In genomic region chr20:1720845-1721475, GRCh38 we compare ENCODE assay signal across 19 cellular contexts.
DNase-seq lines count a peak whose midpoint lies in the region; ATAC-seq, FAIRE-seq and TF ChIP-seq lines count a peak whose summit lies in the region.
"Had no signal": no experiment of that assay in that cellular context is flagged by ENCODE, and none has a peak within 500 bp of the region (broad histone marks: within the 10 kb centered on the region; RNA-seq: fewer than 3 reads in every experiment).

No MANE protein-coding gene starts in this region.

- no peak overlapping the region for H3K56ac ChIP-seq in H1 (replicated peaks; ENCODE audit: insufficient read length, low read depth, low read length)

- H4K20me1 ChIP-seq in PC-3 (ENCODE audit: low read length) (no peaks in the 10 kb centered on the region), H1 (replicated peaks in 1 of 2; ENCODE audit: control insufficient read depth in 1 of 2, insufficient read depth in 2 of 2, low read length in 2 of 2) (no peaks in the 10 kb centered on the region)

- H3K14ac ChIP-seq in H1 (ENCODE audit: insufficient read length): no peak overlapping the region

- no peak for TF ChIP-seq EP300 in H1 (IDR thresholded peaks at IDR 0.05; ENCODE audit: borderline replicate concordance in 1 of 2, low read depth in 2 of 2, low read length in 2 of 2)

- H3K9me3 ChIP-seq in PC-3 (ENCODE audit: low read length): 0 out of 2 replicates have a peak, but pooled peaks cover 5% of the 10 kb centered on the region
- H3K9me3 ChIP-seq in H1 (ENCODE audit: insufficient read depth in 2 of 2, low read depth in 1 of 2, low read length in 1 of 2): no peaks in the 10 kb centered on the region
- H3K9me3 ChIP-seq in thyroid gland: no peaks in the 10 kb centered on the region
- H3K9me3 ChIP-seq: SJSA1 had no signal

- H3K79me1 ChIP-seq in H1 (ENCODE audit: low read depth, low read length): no peaks in the 10 kb centered on the region

- H3K4ac ChIP-seq in H1 (replicated peaks; ENCODE audit: insufficient read length, low read depth, low read length): no peak overlapping the region

- H3K9me2 ChIP-seq in PC-3 (replicated peaks; ENCODE audit: low read length): no peaks in the 10 kb centered on the region

- peak overlapping the region; percentile 2; the same call in 1 of the 2 replicates for H2BK20ac ChIP-seq in H1 (ENCODE audit: low read length)

- FAIRE-seq in GM12891 (lab: Jason Lieb, UNC): no peak
- FAIRE-seq in H1 (lab: Jason Lieb, UNC): no peak

- H2BK15ac ChIP-seq in H1 (ENCODE audit: low read length): no peak overlapping the region

- no peak overlapping the region for H2AFZ ChIP-seq in PC-3 (ENCODE audit: low read length)
- no peak overlapping the region for H2AFZ ChIP-seq in H1 (ENCODE audit: low read length)

- H3K4me1 ChIP-seq in PC-3 (ENCODE audit: insufficient read depth, low read length) (peaks cover 61% of the 10 kb centered on the region), H1 (replicated peaks in 1 of 4; ENCODE audit: control insufficient read depth in 3 of 4, insufficient read depth in 4 of 4, low read length in 3 of 4) (peaks cover 3 to 15% (median 11%) of the 10 kb centered on the region in 4 experiments; a peak in 6 of 7 replicates), thyroid gland (no peaks in the 10 kb centered on the region)
- H3K4me1 ChIP-seq: SJSA1 had no signal

- H2BK5ac ChIP-seq in H1 (ENCODE audit: low read depth, low read length): no peak overlapping the region; the same call in 1 of the 2 replicates

- no peak for ATAC-seq in PC-3
- no peak for ATAC-seq in HG03521 (IDR thresholded peaks at IDR 0.05; ENCODE audit: unreplicated experiment)
- no peak for ATAC-seq in GM19351 (IDR thresholded peaks at IDR 0.05; ENCODE audit: unreplicated experiment)
- ATAC-seq: HCT116, Panc1 had no signal

- no peak for TF ChIP-seq CTCF in PC-3 (conservative IDR thresholded peaks at IDR 0.05; ENCODE audit: low read depth, low read length)
- TF ChIP-seq CTCF in H1 (IDR thresholded peaks at IDR 0.05; ENCODE audit: control extremely low read depth in 1 of 3, insufficient read depth in 1 of 3, low read depth in 1 of 3, low read length in 3 of 3): no peak
- TF ChIP-seq CTCF in thyroid gland (IDR thresholded peaks at IDR 0.05): no peak

- H3K4me2 ChIP-seq in PC-3 (ENCODE audit: low read length) (no peak overlapping the region), H1 (ENCODE audit: insufficient read depth in 1 of 2, low read depth in 2 of 2, low read length in 2 of 2) (peak overlapping the region in 1 of 2 experiments; percentile 11; a peak in 1 of 4 replicates)

- H3K18ac ChIP-seq in H1 (ENCODE audit: extremely low read depth, low read length): no peak overlapping the region

- TF ChIP-seq POLR2A in GM12891 (IDR thresholded peaks at IDR 0.05; ENCODE audit: low read depth, low read length) (no peak), H1 (IDR thresholded peaks at IDR 0.05; ENCODE audit: control extremely low read depth in 1 of 2, low read depth in 2 of 2, low read length in 2 of 2) (no peak), thyroid gland (IDR thresholded peaks at IDR 0.05) (no peak)

- peaks cover 14% of the 10 kb centered on the region for H3F3A ChIP-seq in PC-3 (ENCODE audit: low read length, unreplicated experiment)

- DNase-seq in GM12891 (ENCODE audit: insufficient read length, low spot score) (no peak), M059J (ENCODE audit: low read depth) (peak; percentile 29), PC-3 (peak; percentile 55), H1 (ENCODE audit: low read depth in 1 of 2, low spot score in 2 of 2) (no peak), thyroid gland (no peak)
- DNase-seq: CD4-positive, CD25-positive, alpha-beta regulatory T cell; DMS79; GOT3; NCI-H1048; NCI-H1417 treated with DMSO at 0.1 percent for 48 hours; NCI-H187; NCI-H446; NCI-H526; T-helper 1 cell had no signal

- H3K36me3 ChIP-seq in PC-3 (ENCODE audit: low read depth, low read length) (0 out of 2 replicates have a peak, but pooled peaks cover 2% of the 10 kb centered on the region), H1 (ENCODE audit: control insufficient read depth in 2 of 4, insufficient read depth in 4 of 4, low read length in 3 of 4) (no peaks in the 10 kb centered on the region), thyroid gland (no peaks in the 10 kb centered on the region)
- H3K36me3 ChIP-seq: SJSA1 had no signal

- no peak overlapping the region for H4K91ac ChIP-seq in H1 (replicated peaks; ENCODE audit: insufficient read length, low read length)

- intact Hi-C loops in PC-3 (cut with micrococcal nuclease): no loop called here
- intact Hi-C loops in thyroid gland (cut with DNase I): no loop called here

- no peaks in the 10 kb centered on the region for H3K23me2 ChIP-seq in H1 (ENCODE audit: low read depth, low read length)

- peak overlapping the region; percentile 97 for H3K27ac ChIP-seq in PC-3 (ENCODE audit: low read length)
- no peak overlapping the region for H3K27ac ChIP-seq in H1 (ENCODE audit: low read depth, low read length)
- no peak overlapping the region for H3K27ac ChIP-seq in thyroid gland
- H3K27ac ChIP-seq: SJSA1 had no signal

- H2BK12ac ChIP-seq in H1 (ENCODE audit: low read depth, low read length): peak overlapping the region; percentile 10

- no peak overlapping the region for H3K23ac ChIP-seq in H1 (ENCODE audit: insufficient read length)

- H4K5ac ChIP-seq in H1 (ENCODE audit: insufficient read length, low read depth, low read length): no peak overlapping the region

- POLR2A ChIA-PET in PC-3 (lab: Charles Lee; ENCODE audit: unreplicated experiment): no interaction called here
- POLR2A ChIA-PET in H1 (lab: Charles Lee; ENCODE audit: partially characterized antibody): no interaction called here

- H4K8ac ChIP-seq in H1 (ENCODE audit: extremely low read depth, insufficient read depth, low read length): no peak overlapping the region

- H3K79me2 ChIP-seq in PC-3 (ENCODE audit: low read length) (peaks cover 6% of the 10 kb centered on the region; the same call in 1 of the 2 replicates), H1 (ENCODE audit: control insufficient read depth in 1 of 2, insufficient read depth in 2 of 2, low read length in 2 of 2) (no peaks in the 10 kb centered on the region)

- CTCF ChIA-PET in PC-3 (lab: Charles Lee): interaction anchor here (0.7 kb wide), 1 partner anchor 56 kb away, joined by 4 read pairs; no protein-coding TSS in a partner anchor
- CTCF ChIA-PET in H1 (lab: Charles Lee; ENCODE audit: partially characterized antibody): interaction anchor here (0.8 to 1.5 kb wide), 2 partner anchors 10 to 187 kb away, joined by 3 to 5 read pairs; no protein-coding TSS in a partner anchor

- H2BK120ac ChIP-seq in H1 (replicated peaks; ENCODE audit: low read depth, low read length): no peak overlapping the region

- no peaks in the 10 kb centered on the region for H3K27me3 ChIP-seq in PC-3 (ENCODE audit: low read length)
- H3K27me3 ChIP-seq in H1 (replicated peaks in 1 of 4; ENCODE audit: control insufficient read depth in 3 of 4, extremely low read depth in 1 of 4, insufficient read depth in 3 of 4, low read length in 3 of 4): peaks cover 0 to 40% (median 25%) of the 10 kb centered on the region in 4 experiments; a peak in 6 of 7 replicates
- H3K27me3 ChIP-seq in thyroid gland: no peaks in the 10 kb centered on the region
- H3K27me3 ChIP-seq: SJSA1 had no signal

- no TSS peak for BruUV-seq in PC-3 (replicated peaks; lab: Mats Ljungman, UMichigan)

- H3K4me3 ChIP-seq in PC-3 (ENCODE audit: low read length): no peak overlapping the region
- H3K4me3 ChIP-seq in H1 (ENCODE audit: extremely low read depth in 1 of 4, insufficient read depth in 2 of 4, low read depth in 3 of 4, low read length in 4 of 4): no peak overlapping the region
- H3K4me3 ChIP-seq in thyroid gland (replicated peaks in 1 of 3): no peak overlapping the region
- H3K4me3 ChIP-seq: SJSA1 had no signal

- 83% methylated on average over 5 of the region's 5 CpGs; no CpG with 5 or more reads in 1 of the 2 experiments for WGBS in H1 (ENCODE audit: extremely low coverage in 1 of 2, insufficient coverage in 1 of 2, insufficient read length in 1 of 2, insufficient replicate concordance in 2 of 2, low coverage in 1 of 2, low lambda C conversion rate in 2 of 2, missing lambda C conversion rate in 1 of 2), 2 experiments
- 68 to 76% methylated on average over 5 of the region's 5 CpGs for WGBS in thyroid gland, 2 donors

- H2AK5ac ChIP-seq in H1 (ENCODE audit: low read depth, low read length): no peak overlapping the region

- peak overlapping the region; percentile 55 for H3K9ac ChIP-seq in PC-3 (ENCODE audit: low read length)
- no peak overlapping the region for H3K9ac ChIP-seq in H1 (replicated peaks in 1 of 4; ENCODE audit: extremely low read depth in 1 of 4, low read depth in 3 of 4, low read length in 3 of 4)

- TF ChIP-seq RAD21 in H1 (IDR thresholded peaks at IDR 0.05 in 1 of 2, conservative IDR thresholded peaks at IDR 0.05 in 1 of 2; ENCODE audit: low read depth in 2 of 2, low read length in 2 of 2): no peak

TF ChIP-seq in GM12891, 5 proteins besides CTCF, POLR2A, EP300 and RAD21:
- no peak for TF ChIP-seq POLR2AphosphoS5 (IDR thresholded peaks at IDR 0.05; ENCODE audit: low read depth, low read length)
- peak; percentile 88 for TF ChIP-seq SPI1 (IDR thresholded peaks at IDR 0.05; ENCODE audit: low read depth, low read length)
- no peak for TF ChIP-seq PAX5 (IDR thresholded peaks at IDR 0.05; ENCODE audit: insufficient read depth, low read length, severe bottlenecking)

TF ChIP-seq in H1, 55 proteins besides CTCF, POLR2A, EP300 and RAD21:
- TF ChIP-seq NRF1 (IDR thresholded peaks at IDR 0.05; ENCODE audit: low read depth, low read length) (no peak), RXRA (IDR thresholded peaks at IDR 0.05; ENCODE audit: insufficient read depth, low read depth, low read length) (no peak), NANOG (IDR thresholded peaks at IDR 0.05; ENCODE audit: insufficient read depth, low read depth, low read length, poor library complexity, severe bottlenecking) (no peak), TCF12 (IDR thresholded peaks at IDR 0.05; ENCODE audit: low read depth, low read length) (no peak), CBX8 (IDR thresholded peaks at IDR 0.05; ENCODE audit: borderline replicate concordance, low read depth, low read length) (no peak)

Comparison
In these comparisons a context has a peak if more than half of its experiments do, and no peak if none do; other contexts are left out.
1. DNase-seq: peak in M059J (single experiment) and PC-3 (single experiment); none in GM12891 (single experiment), H1 (0 of 2) and thyroid gland (0 of 2).